9 cellular contexts compared by ENCODE assay signal in the genomic region with DNA sequence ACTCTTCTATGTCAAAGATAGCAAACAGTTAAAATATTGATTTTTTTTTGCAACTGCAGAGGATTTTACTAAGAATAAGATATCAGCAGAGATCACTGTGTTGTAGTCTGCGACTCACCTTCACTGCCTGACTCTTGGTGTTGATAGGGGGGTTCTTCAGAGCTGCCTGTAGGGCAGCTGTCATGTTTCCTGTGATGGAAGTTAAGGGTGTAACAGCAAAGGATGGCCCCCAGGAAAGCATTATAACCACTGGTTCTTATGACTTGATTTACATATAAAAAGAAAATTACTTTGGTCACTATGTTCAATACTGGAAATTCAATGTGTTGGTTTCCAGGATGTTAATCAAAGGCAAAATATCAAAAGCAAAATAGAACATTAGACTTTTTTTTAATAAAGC. TPM values are rescaled to one million over a fixed set of nuclear protein-coding genes. Genes with fewer than 3 reads are reported as not detected.
A peak's percentile ranks its signal among the peaks of the same experiment; 100 is the strongest.
DNase-seq lines count a peak whose midpoint lies in the region; ATAC-seq, FAIRE-seq and TF ChIP-seq lines count a peak whose summit lies in the region.
"Had no signal": no experiment of that assay in that cellular context is flagged by ENCODE, and none has a peak within 500 bp of the region (broad histone marks: within the 10 kb centered on the region; RNA-seq: fewer than 3 reads in every experiment).

No MANE protein-coding gene starts in this region.

- H3K4me3 Mint-ChIP-seq in activated naive CD4-positive, alpha-beta T cell treated with anti-CD3 and anti-CD28 coated beads, Interleukin-2, amount 50 U/mL, for 24 hours = peak overlapping the region; percentile 100
- H3K4me3 Mint-ChIP-seq in activated CD4-positive, alpha-beta memory T cell treated with anti-CD3 and anti-CD28 coated beads, Interleukin-2, amount 10 ng/mL, durations not matched to agents 7 days and 5 days = peak overlapping the region; percentile 100
- peak overlapping the region; percentile 99 for H3K4me3 Mint-ChIP-seq in type B pancreatic cell

- CTCF ChIA-PET in activated CD4-positive, alpha-beta memory T cell treated with anti-CD3 and anti-CD28 coated beads, Interleukin-2, amount 10 ng/mL, durations not matched to agents 7 days and 5 days (lab: Charles Lee) = interaction anchor here (1.0 to 2.3 kb wide), 11 partner anchors 10 to 163 kb away, joined by 3 to 14 read pairs (median 4); partner anchors contain the start of genes APOBEC4 and SMG7

- intact Hi-C loops in kidney (cut with DNase I) = no loop called here

- H3K4me1 Mint-ChIP-seq in activated naive CD4-positive, alpha-beta T cell treated with anti-CD3 and anti-CD28 coated beads, Interleukin-2, amount 50 U/mL, for 24 hours = peaks cover 68% of the 10 kb centered on the region
- peaks cover 58% of the 10 kb centered on the region for H3K4me1 Mint-ChIP-seq in activated CD4-positive, alpha-beta memory T cell treated with anti-CD3 and anti-CD28 coated beads, Interleukin-2, amount 10 ng/mL, durations not matched to agents 7 days and 5 days
- peaks cover 38% of the 10 kb centered on the region for H3K4me1 Mint-ChIP-seq in type B pancreatic cell (ENCODE audit: unreplicated experiment)

- H3K36me3 Mint-ChIP-seq in activated naive CD4-positive, alpha-beta T cell treated with anti-CD3 and anti-CD28 coated beads, Interleukin-2, amount 50 U/mL, for 24 hours = peaks cover 19% of the 10 kb centered on the region
- peaks cover 59% of the 10 kb centered on the region for H3K36me3 Mint-ChIP-seq in activated CD4-positive, alpha-beta memory T cell treated with anti-CD3 and anti-CD28 coated beads, Interleukin-2, amount 10 ng/mL, durations not matched to agents 7 days and 5 days (ENCODE audit: low read depth)
- H3K36me3 Mint-ChIP-seq in type B pancreatic cell = peaks cover 24% of the 10 kb centered on the region

- H3K9ac ChIP-seq in kidney (ENCODE audit: low read length in 2 of 2) = peak overlapping the region in 1 of 2 donors; percentile 14

- no peaks in the 10 kb centered on the region for H3K9me3 Mint-ChIP-seq in activated naive CD4-positive, alpha-beta T cell treated with anti-CD3 and anti-CD28 coated beads, Interleukin-2, amount 50 U/mL, for 24 hours
- H3K9me3 Mint-ChIP-seq in activated CD4-positive, alpha-beta memory T cell treated with anti-CD3 and anti-CD28 coated beads, Interleukin-2, amount 10 ng/mL, durations not matched to agents 7 days and 5 days = no peaks in the 10 kb centered on the region
- H3K9me3 Mint-ChIP-seq in type B pancreatic cell = no peaks in the 10 kb centered on the region

- peaks cover 8 to 18% of the 10 kb centered on the region in 2 donors for H3K4me1 ChIP-seq in kidney (ENCODE audit: control insufficient read depth in 1 of 2, insufficient read depth in 1 of 2, low read depth in 1 of 2, low read length in 2 of 2)

- no peak for FAIRE-seq in kidney (lab: Jason Lieb, UNC)

- peak overlapping the region; percentile 28 to 90 for H3K4me3 ChIP-seq in kidney (ENCODE audit: low read length in 2 of 2)

- no peaks in the 10 kb centered on the region for H3K9me3 ChIP-seq in kidney (ENCODE audit: control insufficient read depth in 1 of 2, low read length in 2 of 2)

- DNase-seq in activated naive CD4-positive, alpha-beta T cell treated with Interleukin-2 at 50 U/mL for 16 hours = no peak
- no peak for DNase-seq in activated CD4-positive, alpha-beta memory T cell treated with anti-CD3 and anti-CD28 coated beads, Interleukin-2, amount 10 ng/mL, durations not matched to agents 7 days and 5 days
- DNase-seq in kidney = no peak
- DNase-seq in type B pancreatic cell (ENCODE audit: extremely low spot score, unreplicated experiment) = no peak
- DNase-seq in NCI-H187 (lab: John Stamatoyannopoulos, UW) = no peak
- DNase-seq in activated CD4-positive, CD25-positive, alpha-beta regulatory T cell (lab: John Stamatoyannopoulos, UW) = no peak

- H3K27ac ChIP-seq in kidney (ENCODE audit: low read depth in 2 of 2, low read length in 2 of 2) = peak overlapping the region in 1 of 2 donors; percentile 10

- no peaks in the 10 kb centered on the region for H3K27me3 Mint-ChIP-seq in activated naive CD4-positive, alpha-beta T cell treated with anti-CD3 and anti-CD28 coated beads, Interleukin-2, amount 50 U/mL, for 24 hours
- peaks cover 10% of the 10 kb centered on the region for H3K27me3 Mint-ChIP-seq in activated CD4-positive, alpha-beta memory T cell treated with anti-CD3 and anti-CD28 coated beads, Interleukin-2, amount 10 ng/mL, durations not matched to agents 7 days and 5 days
- peaks cover 15% of the 10 kb centered on the region for H3K27me3 Mint-ChIP-seq in type B pancreatic cell

- peaks cover 10 to 29% of the 10 kb centered on the region in 2 donors for H3K36me3 ChIP-seq in kidney (ENCODE audit: control insufficient read depth in 1 of 2, insufficient read depth in 2 of 2, low read length in 2 of 2)

- peak overlapping the region; percentile 52 for H3K27ac Mint-ChIP-seq in activated naive CD4-positive, alpha-beta T cell treated with anti-CD3 and anti-CD28 coated beads, Interleukin-2, amount 50 U/mL, for 24 hours
- H3K27ac Mint-ChIP-seq in activated CD4-positive, alpha-beta memory T cell treated with anti-CD3 and anti-CD28 coated beads, Interleukin-2, amount 10 ng/mL, durations not matched to agents 7 days and 5 days = peak overlapping the region; percentile 33
- H3K27ac Mint-ChIP-seq in type B pancreatic cell = no peak overlapping the region

- no peak for ATAC-seq in GM19351 (IDR thresholded peaks at IDR 0.05; ENCODE audit: unreplicated experiment)

- POLR2A ChIA-PET in activated CD4-positive, alpha-beta memory T cell treated with anti-CD3 and anti-CD28 coated beads, Interleukin-2, amount 10 ng/mL, durations not matched to agents 7 days and 5 days (lab: Charles Lee) = interaction anchor here (0.9 to 4.4 kb wide), 11 partner anchors 11 to 419 kb away, joined by 3 to 39 read pairs (median 4); partner anchors contain the start of genes APOBEC4, NCF2, SMG7 and TSEN15

- TF ChIP-seq CTCF in kidney (IDR thresholded peaks at IDR 0.05; ENCODE audit: borderline replicate concordance, extremely low read depth, insufficient read depth) = no peak
- no peak for TF ChIP-seq CTCF in type B pancreatic cell (conservative IDR thresholded peaks at IDR 0.05)

RNA-seq across cellular contexts. Expression of gene ARPC5, which starts 2.6 kb away (rescaled TPM):
- 100 to 1,000 TPM; 233 to 235 TPM for total RNA-seq in activated CD4-positive, alpha-beta memory T cell treated with anti-CD3 and anti-CD28 coated beads, Interleukin-2, amount 10 ng/mL, durations not matched to agents 7 days and 5 days
- 107 TPM for total RNA-seq in kidney
- 75.9 TPM for polyA plus RNA-seq in kidney (ENCODE audit: insufficient read depth, low read depth, low replicate concordance)
- 83.5 and 94.3 TPM in 2 replicates for total RNA-seq in type B pancreatic cell (ENCODE audit: low replicate concordance)

RNA-seq across cellular contexts. Expression of gene APOBEC4, which starts 20.2 kb away (rescaled TPM):
- not detected for total RNA-seq in activated CD4-positive, alpha-beta memory T cell treated with anti-CD3 and anti-CD28 coated beads, Interleukin-2, amount 10 ng/mL, durations not matched to agents 7 days and 5 days
- total RNA-seq in kidney (not detected), type B pancreatic cell (ENCODE audit: low replicate concordance) (not detected in 2 replicates)
- not detected for polyA plus RNA-seq in kidney (ENCODE audit: insufficient read depth, low read depth, low replicate concordance)
- total RNA-seq: dermis microvascular lymphatic vessel endothelial cell had no signal

RNA-seq across cellular contexts. Expression of gene NCF2, which starts 42.7 kb away (rescaled TPM):
- total RNA-seq in activated CD4-positive, alpha-beta memory T cell treated with anti-CD3 and anti-CD28 coated beads, Interleukin-2, amount 10 ng/mL, durations not matched to agents 7 days and 5 days = 10 to 100 TPM; 21.5 to 23.0 TPM
- total RNA-seq in kidney (16.7 TPM), type B pancreatic cell (ENCODE audit: low replicate concordance) (0.68 and 2.2 TPM in 2 replicates)
- polyA plus RNA-seq in kidney (ENCODE audit: insufficient read depth, low read depth, low replicate concordance) = 2.5 TPM
- total RNA-seq: dermis microvascular lymphatic vessel endothelial cell had no signal
